Comparison of ENCODE assay signal across 8 cellular contexts in the genomic region with DNA sequence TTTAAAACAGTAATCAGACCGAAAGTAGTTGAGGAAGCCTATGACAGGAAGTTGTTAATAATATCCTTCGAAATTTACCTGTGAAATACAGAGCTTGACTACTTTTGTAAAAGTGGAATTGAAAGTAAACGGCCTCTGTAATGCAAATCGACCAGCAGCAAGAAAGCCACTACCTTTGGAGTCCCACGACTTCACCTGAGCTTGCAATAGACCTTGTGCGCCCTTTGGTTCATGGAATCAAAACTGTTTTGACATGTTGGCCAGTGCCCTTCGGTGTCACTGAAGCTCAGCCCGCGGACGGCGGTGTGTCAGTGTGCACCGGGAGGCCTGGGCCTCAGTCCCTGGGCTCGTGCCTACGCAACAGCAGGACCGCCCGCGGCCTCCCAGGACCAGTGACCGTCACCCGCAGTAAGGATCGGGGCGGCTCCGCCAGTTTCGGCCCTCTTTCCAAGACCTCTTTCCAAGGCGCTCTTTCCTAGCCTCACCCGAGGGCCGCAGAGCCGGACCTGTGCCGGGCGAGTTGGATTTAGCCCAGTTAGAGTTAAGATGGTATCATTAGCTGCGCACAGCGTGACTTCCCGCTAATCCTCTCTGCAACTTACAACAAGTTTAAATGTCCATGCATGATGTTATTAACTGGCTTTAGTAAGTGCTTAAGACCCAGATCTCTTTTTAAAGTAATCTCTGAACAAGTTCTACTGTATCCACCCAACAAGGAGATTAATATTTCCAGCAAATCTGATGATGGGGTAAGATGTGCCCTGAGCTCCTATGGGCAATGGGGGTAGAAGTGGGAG.
DNase-seq lines count a peak whose midpoint lies in the region; ATAC-seq and TF ChIP-seq lines count a peak whose summit lies in the region.

No MANE protein-coding gene starts in this region.

- peaks cover 14% of the 10 kb centered on the region for H3K4me1 Mint-ChIP-seq in activated CD4-positive, alpha-beta memory T cell treated with anti-CD3 and anti-CD28 coated beads, Interleukin-2, amount 10 ng/mL, durations not matched to agents 7 days and 5 days
- H3K4me1 Mint-ChIP-seq in activated CD4-positive, alpha-beta memory T cell treated with anti-CD3 and anti-CD28 coated beads for 36 hours (ENCODE audit: low read depth) = peaks cover 13% of the 10 kb centered on the region
- H3K4me1 Mint-ChIP-seq in brain = peaks cover 62% of the 10 kb centered on the region

- H3K27ac Mint-ChIP-seq in activated CD4-positive, alpha-beta memory T cell treated with anti-CD3 and anti-CD28 coated beads, Interleukin-2, amount 10 ng/mL, durations not matched to agents 7 days and 5 days = no peak overlapping the region
- H3K27ac Mint-ChIP-seq in activated CD4-positive, alpha-beta memory T cell treated with anti-CD3 and anti-CD28 coated beads for 36 hours = no peak overlapping the region
- peak overlapping the region; percentile 83 to 100 (median 99) for H3K27ac Mint-ChIP-seq in brain

- CTCF ChIA-PET in activated CD4-positive, alpha-beta memory T cell treated with anti-CD3 and anti-CD28 coated beads, Interleukin-2, amount 10 ng/mL, durations not matched to agents 7 days and 5 days (lab: Charles Lee) = interaction anchor here (1.2 to 2.8 kb wide), 2 partner anchors 31 to 878 kb away, joined by 3 to 23 read pairs; no protein-coding TSS in a partner anchor
- CTCF ChIA-PET in activated CD4-positive, alpha-beta memory T cell treated with anti-CD3 and anti-CD28 coated beads for 36 hours (lab: Charles Lee) = interaction anchor here (0.8 to 3.7 kb wide), 6 partner anchors 9 to 879 kb away, joined by 3 to 25 read pairs (median 4); no protein-coding TSS in a partner anchor

- intact Hi-C loops in activated CD4-positive, alpha-beta memory T cell treated with anti-CD3 and anti-CD28 coated beads for 36 hours (cut with micrococcal nuclease) = loop anchor here (2.0 kb wide), 1 partner anchor 15 kb away; no protein-coding TSS in a partner anchor
- intact Hi-C loops in posterior vena cava (cut with DNase I) = no loop called here

- H3K9me3 Mint-ChIP-seq in activated CD4-positive, alpha-beta memory T cell treated with anti-CD3 and anti-CD28 coated beads, Interleukin-2, amount 10 ng/mL, durations not matched to agents 7 days and 5 days = no peaks in the 10 kb centered on the region
- H3K9me3 Mint-ChIP-seq in activated CD4-positive, alpha-beta memory T cell treated with anti-CD3 and anti-CD28 coated beads for 36 hours = peaks cover 3% of the 10 kb centered on the region
- peaks cover 0 to 4% (median 0%) of the 10 kb centered on the region in 5 experiments for H3K9me3 Mint-ChIP-seq in brain

- no peak for DNase-seq in activated CD4-positive, alpha-beta memory T cell treated with anti-CD3 and anti-CD28 coated beads, Interleukin-2, amount 10 ng/mL, durations not matched to agents 7 days and 5 days
- DNase-seq in activated CD4-positive, alpha-beta memory T cell treated with anti-CD3 and anti-CD28 coated beads for 36 hours = no peak
- DNase-seq in posterior vena cava (ENCODE audit: low spot score) (peak; percentile 76), NAMALWA (ENCODE audit: low spot score) (no peak), NCI-H446 (lab: John Stamatoyannopoulos, UW) (no peak)
- no peak for DNase-seq in stimulated activated CD4-positive, alpha-beta T cell treated with anti-CD3 and anti-CD28 coated beads, Interleukin-12 subunit alpha, Interleukin-12 subunit beta, amount 100 ng/mL, for 4 hours

- TF ChIP-seq CTCF in brain (conservative IDR thresholded peaks at IDR 0.05) = no peak

- H3K36me3 Mint-ChIP-seq in activated CD4-positive, alpha-beta memory T cell treated with anti-CD3 and anti-CD28 coated beads, Interleukin-2, amount 10 ng/mL, durations not matched to agents 7 days and 5 days (ENCODE audit: low read depth) = peaks cover 2% of the 10 kb centered on the region
- peaks cover 4% of the 10 kb centered on the region for H3K36me3 Mint-ChIP-seq in activated CD4-positive, alpha-beta memory T cell treated with anti-CD3 and anti-CD28 coated beads for 36 hours
- peaks cover 18% of the 10 kb centered on the region for H3K36me3 Mint-ChIP-seq in brain

- POLR2A ChIA-PET in activated CD4-positive, alpha-beta memory T cell treated with anti-CD3 and anti-CD28 coated beads, Interleukin-2, amount 10 ng/mL, durations not matched to agents 7 days and 5 days (lab: Charles Lee) = no interaction called here
- POLR2A ChIA-PET in activated CD4-positive, alpha-beta memory T cell treated with anti-CD3 and anti-CD28 coated beads for 36 hours (lab: Charles Lee) = interaction anchor here (1.1 kb wide), 1 partner anchor 15 kb away, joined by 5 read pairs; no protein-coding TSS in a partner anchor

- H3K27me3 Mint-ChIP-seq in activated CD4-positive, alpha-beta memory T cell treated with anti-CD3 and anti-CD28 coated beads, Interleukin-2, amount 10 ng/mL, durations not matched to agents 7 days and 5 days = peaks cover 61% of the 10 kb centered on the region
- H3K27me3 Mint-ChIP-seq in activated CD4-positive, alpha-beta memory T cell treated with anti-CD3 and anti-CD28 coated beads for 36 hours = peaks cover 51% of the 10 kb centered on the region
- peaks cover 19% of the 10 kb centered on the region for H3K27me3 Mint-ChIP-seq in brain

- peak; percentile 63 for ATAC-seq in HG03095 (IDR thresholded peaks at IDR 0.05; ENCODE audit: unreplicated experiment)

- peak overlapping the region; percentile 41 for H3K4me3 Mint-ChIP-seq in activated CD4-positive, alpha-beta memory T cell treated with anti-CD3 and anti-CD28 coated beads, Interleukin-2, amount 10 ng/mL, durations not matched to agents 7 days and 5 days
- H3K4me3 Mint-ChIP-seq in activated CD4-positive, alpha-beta memory T cell treated with anti-CD3 and anti-CD28 coated beads for 36 hours = no peak overlapping the region
- H3K4me3 Mint-ChIP-seq in brain = peak overlapping the region; percentile 85 to 94 (median 88)

Comparison
In these comparisons a context has a peak if more than half of its experiments do, and no peak if none do; other contexts are left out.
1. H3K27ac Mint-ChIP-seq: peak in brain (5 of 5); none in activated CD4-positive, alpha-beta memory T cell treated with anti-CD3 and anti-CD28 coated beads, Interleukin-2, amount 10 ng/mL, durations not matched to agents 7 days and 5 days (single experiment) and activated CD4-positive, alpha-beta memory T cell treated with anti-CD3 and anti-CD28 coated beads for 36 hours (single experiment).